In the genomic region with DNA sequence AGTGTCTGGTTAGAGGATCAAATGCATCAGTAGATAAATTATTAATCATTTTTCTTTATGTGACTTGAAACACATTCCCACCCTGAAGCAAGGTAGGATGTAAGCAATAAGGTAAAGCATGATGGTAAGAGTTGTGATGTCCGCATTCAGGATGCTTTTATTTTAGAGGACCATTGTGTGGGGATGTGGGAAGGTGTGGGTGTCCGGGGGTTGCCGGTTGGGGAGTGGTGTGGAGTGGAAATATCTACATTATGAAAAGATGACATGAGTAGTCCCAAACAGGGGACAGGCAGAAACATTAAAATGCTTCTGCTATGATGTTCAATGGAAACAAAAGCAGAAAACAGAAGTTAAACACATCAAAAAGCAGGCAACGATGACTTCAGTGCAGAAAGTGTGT, we compare ENCODE assay signal across 26 cellular contexts.
"Had no signal": no experiment of that assay in that cellular context is flagged by ENCODE, and none has a peak within 500 bp of the region (broad histone marks: within the 10 kb centered on the region; RNA-seq: fewer than 3 reads in every experiment).

No MANE protein-coding gene starts in this region.

- H3K9ac ChIP-seq: neural progenitor cell, parathyroid adenoma had no signal

- H3K4me3 Mint-ChIP-seq: effector memory CD8-positive, alpha-beta T cell; nephron; neural progenitor cell had no signal

- ATAC-seq: effector memory CD8-positive, alpha-beta T cell; esophagus mucosa; gastrocnemius medialis; left ventricle myocardium superior; stimulated activated naive CD8-positive, alpha-beta T cell treated with anti-CD3 and anti-CD28 coated beads, Interleukin-15, amount 100 ng/mL, for 72 hours had no signal

- H3K4me2 ChIP-seq: neural progenitor cell had no signal

- H3K79me2 ChIP-seq: parathyroid adenoma had no signal

- H3K9me3 Mint-ChIP-seq: effector memory CD8-positive, alpha-beta T cell; nephron had no signal

- H3K36me3 ChIP-seq: gastrocnemius medialis, lower lobe of right lung, neural progenitor cell, right lobe of liver, suprapubic skin, transverse colon, upper lobe of right lung, uterus had no signal

- H3K4me1 ChIP-seq: neural progenitor cell, parathyroid adenoma, right lobe of liver, uterus had no signal

- H3K27ac ChIP-seq: epithelial cell of prostate, gastrocnemius medialis, lower lobe of right lung, neural progenitor cell, parathyroid adenoma, right lobe of liver, suprapubic skin, transverse colon, upper lobe of right lung, uterus had no signal

- H2AFZ ChIP-seq: neural progenitor cell, parathyroid adenoma had no signal

- H3K36me3 Mint-ChIP-seq: neural progenitor cell had no signal

- H3K27me3 ChIP-seq: gastrocnemius medialis, neural progenitor cell, right lobe of liver, suprapubic skin, transverse colon, upper lobe of right lung, uterus had no signal

- H3K9me3 ChIP-seq: gastrocnemius medialis, lower lobe of right lung, mucosa of descending colon, right lobe of liver, suprapubic skin, transverse colon, upper lobe of right lung, uterus had no signal

- H3K27me3 Mint-ChIP-seq: progenitor cell of endocrine pancreas; stimulated activated naive CD8-positive, alpha-beta T cell treated with anti-CD3 and anti-CD28 coated beads, Interleukin-15, amount 100 ng/mL, for 72 hours had no signal

- H3K27ac Mint-ChIP-seq: effector memory CD8-positive, alpha-beta T cell; neural progenitor cell; progenitor cell of endocrine pancreas; stimulated activated naive CD8-positive, alpha-beta T cell treated with anti-CD3 and anti-CD28 coated beads, Interleukin-15, amount 100 ng/mL, for 72 hours had no signal

- DNase-seq: cortex of kidney; effector memory CD8-positive, alpha-beta T cell; gastrocnemius medialis; head of caudate nucleus; left ventricle myocardium superior; lower lobe of right lung; mucosa of descending colon; naive B cell; right lobe of liver; small intestine; stimulated activated CD4-positive, alpha-beta T cell treated with anti-CD3 and anti-CD28 coated beads, Interleukin-1b, Interleukin-23, amount 100 ng/mL, for 48 hours; stimulated activated CD4-positive, alpha-beta T cell treated with anti-CD3 and anti-CD28 coated beads, Interleukin-4, amount 100 ng/mL, for 1 hour; stimulated activated CD8-positive, alpha-beta memory T cell treated with anti-CD3 and anti-CD28 coated beads, Interleukin-4, amount 100 ng/mL, for 48 hours; stimulated activated naive CD8-positive, alpha-beta T cell treated with anti-CD3 and anti-CD28 coated beads, Interleukin-15, amount 100 ng/mL, for 72 hours; transverse colon; upper lobe of right lung had no signal

- FAIRE-seq: endometrium, keratinocyte, small intestine had no signal

- H3K4me3 ChIP-seq: mucosa of descending colon, neural progenitor cell, right lobe of liver, transverse colon, upper lobe of right lung, uterus had no signal
